In the genomic region with DNA sequence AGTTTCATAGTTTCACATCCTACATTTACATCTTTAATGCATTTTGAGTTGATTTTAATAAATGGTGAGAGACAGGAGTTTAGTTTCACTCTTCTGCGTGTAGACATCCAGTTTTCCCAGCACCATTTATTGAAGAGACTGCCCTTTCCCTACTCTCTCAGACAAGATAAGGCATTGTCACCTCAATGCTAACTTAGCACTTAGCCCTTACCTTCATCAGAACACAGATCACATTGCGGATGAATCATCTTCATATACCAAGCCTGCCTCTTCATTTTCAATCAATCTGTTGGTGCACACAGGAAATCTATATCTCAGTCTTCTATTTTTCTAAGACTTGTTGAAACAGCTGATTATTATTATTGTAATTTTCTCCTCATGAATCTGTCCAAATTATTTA, we compare ENCODE assay signal across 9 cellular contexts.
"Had no signal": no experiment of that assay in that cellular context is flagged by ENCODE, and none has a peak within 500 bp of the region (broad histone marks: within the 10 kb centered on the region; RNA-seq: fewer than 3 reads in every experiment).

No MANE protein-coding gene starts in this region.

- H3K36me3 Mint-ChIP-seq: IgD-negative memory B cell had no signal

- H3K27me3 Mint-ChIP-seq: IgD-negative memory B cell had no signal

- ATAC-seq: HCT116, HepG2 had no signal

- H3K4me3 ChIP-seq: GM23248, HAP-1 had no signal

- H3K4me1 Mint-ChIP-seq: IgD-negative memory B cell had no signal

- DNase-seq: GM23248, GOT3, H7, HFFc6, KBM-7 had no signal

- H3K9me3 Mint-ChIP-seq: HFFc6, IgD-negative memory B cell had no signal

- H3K4me3 Mint-ChIP-seq: HFFc6, IgD-negative memory B cell had no signal
